Comparison of ENCODE assay signal across 10 cellular contexts in the genomic region with DNA sequence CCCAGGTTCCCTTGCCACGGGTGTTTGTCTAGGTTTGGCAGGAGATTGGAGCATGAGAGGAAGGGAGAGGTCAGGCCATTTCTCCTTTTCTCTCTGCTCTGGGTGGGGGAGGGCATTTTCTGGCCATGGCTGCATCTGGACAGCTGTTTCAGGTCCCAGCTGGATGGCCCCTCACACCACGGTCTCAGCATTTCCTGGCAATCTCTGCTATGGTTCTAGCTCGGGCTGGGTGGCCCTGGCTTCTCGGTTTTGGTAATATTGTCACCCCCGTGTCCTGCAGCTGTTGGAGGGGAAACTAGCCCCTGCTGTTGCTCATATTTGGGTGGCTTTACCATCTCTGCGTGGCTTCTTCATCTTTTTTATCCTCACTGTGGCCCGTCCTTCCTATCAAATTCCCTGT. TPM values are rescaled to one million over a fixed set of nuclear protein-coding genes. Genes with fewer than 3 reads are reported as not detected.
"Had no signal": no experiment of that assay in that cellular context is flagged by ENCODE, and none has a peak within 500 bp of the region (broad histone marks: within the 10 kb centered on the region; RNA-seq: fewer than 3 reads in every experiment).

No MANE protein-coding gene starts in this region.

- ATAC-seq: GM23338, K562 had no signal

- H2AFZ ChIP-seq: GM23338 had no signal

- H3K4me3 Mint-ChIP-seq: GM23338, H9 had no signal

- FAIRE-seq: H1, H54, HTR-8/SVneo, K562 had no signal

- H3K4me2 ChIP-seq: GM23338 had no signal

- H3K4me3 ChIP-seq: GM23338, K562 had no signal

- DNase-seq: H9, HCEC 1CT, IMR-90, KG1 had no signal

- H3K9me3 Mint-ChIP-seq: GM23338, H9 had no signal

- H3K27ac Mint-ChIP-seq: GM23338, H9 had no signal

RNA-seq across cellular contexts. Expression of a gene that starts 11.5 kb away (rescaled TPM):
- total RNA-seq: HT-29 had no signal
